8 cellular contexts compared by ENCODE assay signal in genomic region chr2:131492015-131492417, GRCh38. TPM values are rescaled to one million over a fixed set of nuclear protein-coding genes. Genes with fewer than 3 reads are reported as not detected.
A peak's percentile ranks its signal among the peaks of the same experiment; 100 is the strongest.
DNase-seq lines count a peak whose midpoint lies in the region; ATAC-seq and TF ChIP-seq lines count a peak whose summit lies in the region.
"Not testable (repeated sequence)": the region's sequence is repeated elsewhere in the genome, so short reads cannot be mapped to it uniquely, and the experiment has no call there.

TSS of gene MZT2A (minus strand) at chr2:131492397. CDS start at chr2:131492376, 21 bp downstream.

- not testable (repeated sequence) for H3K36me3 ChIP-seq in MM.1S (replicated peaks; ENCODE audit: insufficient read depth, low read length); right lobe of liver

- H3K27ac ChIP-seq in MM.1S (ENCODE audit: low read length) (peak within 1 kb of the TSS; percentile 97), right lobe of liver (peak within 1 kb of the TSS; percentile 74 to 79 (median 75))

- peak within 1 kb of the TSS; percentile 80 for H2AFZ ChIP-seq in MM.1S (ENCODE audit: low read length)

- peak within 1 kb of the TSS; percentile 99 for H3K9ac ChIP-seq in MM.1S (ENCODE audit: low read length)

- H3K27me3 Mint-ChIP-seq in activated T-helper 2 cell treated with anti-CD3 and anti-CD28 coated beads, Interferon-gamma antibody, Interleukin-2, Interleukin-4, amounts not matched to agents 10 μg/mL and 5 μg/mL and 100 μg/mL, durations not matched to agents 14 hours and 24 hours and 36 hours (ENCODE audit: low read depth) = not testable (repeated sequence)

- H3K4me3 ChIP-seq in AG09309 (ENCODE audit: control insufficient read depth, low read depth, low read length) (peak within 1 kb of the TSS; percentile 85), MM.1S (ENCODE audit: low read length) (peak within 1 kb of the TSS; percentile 99), epithelial cell of esophagus (ENCODE audit: low read length) (peak within 1 kb of the TSS; percentile 94), right lobe of liver (peak within 1 kb of the TSS; percentile 78 to 89 (median 84)), retinal pigment epithelial cell (ENCODE audit: low read length) (peak within 1 kb of the TSS; percentile 85)

- peaks cover 34% of the 10 kb centered on the region for H3K36me3 Mint-ChIP-seq in activated T-helper 2 cell treated with anti-CD3 and anti-CD28 coated beads, Interferon-gamma antibody, Interleukin-2, Interleukin-4, amounts not matched to agents 10 μg/mL and 5 μg/mL and 100 μg/mL, durations not matched to agents 14 hours and 24 hours and 36 hours (ENCODE audit: low read depth)

- H4K20me1 ChIP-seq in MM.1S (ENCODE audit: insufficient read depth, low read length) = not testable (repeated sequence)

- not testable (repeated sequence) for TF ChIP-seq POLR2A in right lobe of liver (IDR thresholded peaks at IDR 0.05)

- ATAC-seq in GM19035 (IDR thresholded peaks at IDR 0.05; ENCODE audit: unreplicated experiment) (peak; percentile 6), HG02870 (IDR thresholded peaks at IDR 0.05; ENCODE audit: unreplicated experiment) (peak; percentile 7), right lobe of liver (peak in 1 of 4 donors; percentile 4)

- peaks cover 78% of the 10 kb centered on the region for H3K79me2 ChIP-seq in MM.1S (ENCODE audit: low read length)

- H3K9me3 ChIP-seq in MM.1S (replicated peaks; ENCODE audit: insufficient read depth, low read length); right lobe of liver: not testable (repeated sequence)

- peak within 1 kb of the TSS; percentile 87 for H3K4me2 ChIP-seq in MM.1S (ENCODE audit: low read depth, low read length)

- not testable (repeated sequence) for H3K4me1 ChIP-seq in MM.1S (ENCODE audit: low read length)
- peaks cover 0 to 11% (median 2%) of the 10 kb centered on the region in 4 donors for H3K4me1 ChIP-seq in right lobe of liver

- peak within 1 kb of the TSS; percentile 98 for H3K27ac Mint-ChIP-seq in activated T-helper 2 cell treated with anti-CD3 and anti-CD28 coated beads, Interferon-gamma antibody, Interleukin-2, Interleukin-4, amounts not matched to agents 10 μg/mL and 5 μg/mL and 100 μg/mL, durations not matched to agents 14 hours and 24 hours and 36 hours

- TF ChIP-seq CTCF in AG09309 (IDR thresholded peaks at IDR 0.05; ENCODE audit: control insufficient read depth, insufficient read depth, low read depth, low read length, missing control alignments); MM.1S (IDR thresholded peaks at IDR 0.05; ENCODE audit: low read length); epithelial cell of esophagus (IDR thresholded peaks at IDR 0.05; ENCODE audit: insufficient read depth, low read depth, low read length, missing control alignments); right lobe of liver (IDR thresholded peaks at IDR 0.05); retinal pigment epithelial cell (conservative IDR thresholded peaks at IDR 0.05; ENCODE audit: low read depth, low read length): not testable (repeated sequence)

- WGBS in right lobe of liver (ENCODE audit: insufficient coverage, low coverage, low lambda C conversion rate, missing lambda C conversion rate) = no CpG with 5 or more reads among the region's 53 CpGs

- H3K9me2 ChIP-seq in MM.1S (replicated peaks; ENCODE audit: insufficient read depth, low read length) = not testable (repeated sequence)

- peak within 1 kb of the TSS; percentile 99 for H3K4me3 Mint-ChIP-seq in activated T-helper 2 cell treated with anti-CD3 and anti-CD28 coated beads, Interferon-gamma antibody, Interleukin-2, Interleukin-4, amounts not matched to agents 10 μg/mL and 5 μg/mL and 100 μg/mL, durations not matched to agents 14 hours and 24 hours and 36 hours (ENCODE audit: low read depth)

- intact Hi-C loops in activated T-helper 2 cell treated with anti-CD3 and anti-CD28 coated beads, Interferon-gamma antibody, Interleukin-2, Interleukin-4, amounts not matched to agents 10 μg/mL and 5 μg/mL and 100 μg/mL, durations not matched to agents 14 hours and 24 hours and 36 hours (cut with micrococcal nuclease) = loop anchor here (1.0 to 5.0 kb wide), 5 partner anchors 35 to 1310 kb away; partner anchors contain the start of genes CCDC74A, IMP4, MZT2B and SMPD4
- intact Hi-C loops in right lobe of liver (cut with DNase I) = not testable (repeated sequence)

- not testable (repeated sequence) for DNase-seq in AG09309 (ENCODE audit: low read depth); MM.1S; activated T-helper 2 cell treated with anti-CD3 and anti-CD28 coated beads, Interferon-gamma antibody, Interleukin-2, Interleukin-4, amounts not matched to agents 10 μg/mL and 5 μg/mL and 100 μg/mL, durations not matched to agents 14 hours and 24 hours and 36 hours (ENCODE audit: low spot score); epithelial cell of esophagus (ENCODE audit: low read depth); right lobe of liver; retinal pigment epithelial cell (ENCODE audit: low read depth)

- H3K4me1 Mint-ChIP-seq in activated T-helper 2 cell treated with anti-CD3 and anti-CD28 coated beads, Interferon-gamma antibody, Interleukin-2, Interleukin-4, amounts not matched to agents 10 μg/mL and 5 μg/mL and 100 μg/mL, durations not matched to agents 14 hours and 24 hours and 36 hours (ENCODE audit: low read depth) = peaks cover 17% of the 10 kb centered on the region

- H3F3A ChIP-seq in MM.1S (ENCODE audit: insufficient read depth, low read length) = not testable (repeated sequence)

- not testable (repeated sequence) for H3K9me3 Mint-ChIP-seq in activated T-helper 2 cell treated with anti-CD3 and anti-CD28 coated beads, Interferon-gamma antibody, Interleukin-2, Interleukin-4, amounts not matched to agents 10 μg/mL and 5 μg/mL and 100 μg/mL, durations not matched to agents 14 hours and 24 hours and 36 hours

- H3K27me3 ChIP-seq in MM.1S (replicated peaks; ENCODE audit: insufficient read depth, low read length); right lobe of liver: not testable (repeated sequence)

RNA-seq across cellular contexts. Expression of gene MZT2A, which starts in this region (rescaled TPM):
- total RNA-seq in activated T-helper 2 cell treated with anti-CD3 and anti-CD28 coated beads, Interferon-gamma antibody, Interleukin-2, Interleukin-4, amounts not matched to agents 10 μg/mL and 5 μg/mL and 100 μg/mL, durations not matched to agents 14 hours and 24 hours and 36 hours = 124 and 130 TPM in 2 replicates
- total RNA-seq in right lobe of liver = 10 to 100 TPM; 36.5 to 61.9 (median 42.6) TPM
